1 cellular context compared by ENCODE assay signal in genomic region chr16:31219154-31219741, GRCh38.
TF ChIP-seq lines count a peak whose summit lies in the region.

No MANE protein-coding gene starts in this region.

TF ChIP-seq in H1, 55 proteins besides CTCF, POLR2A, EP300 and RAD21:
- no peak for TF ChIP-seq USF2 (IDR thresholded peaks at IDR 0.05; ENCODE audit: low read length)
- no peak for TF ChIP-seq RBBP5 (IDR thresholded peaks at IDR 0.05; ENCODE audit: borderline replicate concordance, low read depth, low read length)
- TF ChIP-seq TCF12 (IDR thresholded peaks at IDR 0.05; ENCODE audit: low read depth, low read length): no peak
- no peak for TF ChIP-seq CHD2 (IDR thresholded peaks at IDR 0.05; ENCODE audit: low read length)
- no peak for TF ChIP-seq CREB1 (IDR thresholded peaks at IDR 0.05)
- no peak for TF ChIP-seq CHD1 (IDR thresholded peaks at IDR 0.05; ENCODE audit: low read depth, low read length)
- TF ChIP-seq SP1 (IDR thresholded peaks at IDR 0.05; ENCODE audit: low read depth, low read length): no peak
- TF ChIP-seq JUN (IDR thresholded peaks at IDR 0.05; ENCODE audit: low read depth, low read length): no peak
- TF ChIP-seq E2F6 (IDR thresholded peaks at IDR 0.05): no peak
- no peak for TF ChIP-seq CTBP2 (IDR thresholded peaks at IDR 0.05; ENCODE audit: borderline replicate concordance, insufficient read depth, insufficient read length, low read length)
- TF ChIP-seq HDAC2 (IDR thresholded peaks at IDR 0.05; ENCODE audit: borderline replicate concordance in 1 of 2, low read depth in 2 of 2, low read length in 2 of 2): no peak
- TF ChIP-seq YY1 (IDR thresholded peaks at IDR 0.05; ENCODE audit: low read depth, low read length): no peak
- TF ChIP-seq CBX8 (IDR thresholded peaks at IDR 0.05; ENCODE audit: borderline replicate concordance, low read depth, low read length): no peak
